ENCODE assay signal across 1 cellular context in genomic region chr7:129308047-129308446, GRCh38.
TF ChIP-seq lines count a peak whose summit lies in the region.

No MANE protein-coding gene starts in this region.

TF ChIP-seq in HepG2, 621 proteins besides CTCF, POLR2A, EP300 and RAD21 (continued from another document):
- no peak for TF ChIP-seq ZNF770 (CRISPR knock-in tag; IDR thresholded peaks at IDR 0.05)
- peak; percentile 85 for TF ChIP-seq CEBPB (IDR thresholded peaks at IDR 0.05; ENCODE audit: borderline replicate concordance, low read depth, low read length)
- TF ChIP-seq TBP (CRISPR knock-in tag; IDR thresholded peaks at IDR 0.05), result no peak
- TF ChIP-seq NFIB (CRISPR knock-in tag; IDR thresholded peaks at IDR 0.05; ENCODE audit: borderline replicate concordance), result no peak
- peak; percentile 45 for TF ChIP-seq CEBPG (CRISPR knock-in tag; IDR thresholded peaks at IDR 0.05)
